Comparison of ENCODE assay signal across 10 cellular contexts in the genomic region with DNA sequence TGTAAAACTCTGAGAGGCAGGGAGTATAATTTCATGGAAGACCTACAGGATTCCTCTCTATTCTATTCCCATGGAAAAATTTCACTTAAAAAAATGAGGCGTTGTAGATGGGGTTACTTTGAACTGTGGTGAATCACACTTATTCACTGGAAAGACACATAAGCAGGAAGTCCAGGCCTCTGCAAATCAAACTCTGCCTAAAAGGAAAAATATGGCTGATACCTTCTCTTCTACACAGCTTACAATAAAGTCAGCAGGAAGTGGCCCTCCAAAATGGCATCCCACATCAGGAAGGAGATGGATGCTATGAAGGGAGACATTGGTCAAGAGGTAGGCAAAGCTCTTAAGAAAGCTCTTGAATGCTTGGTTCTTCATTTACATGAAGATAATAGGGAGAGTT.
A peak's percentile ranks its signal among the peaks of the same experiment; 100 is the strongest.
DNase-seq lines count a peak whose midpoint lies in the region; ATAC-seq and TF ChIP-seq lines count a peak whose summit lies in the region.
"Had no signal": no experiment of that assay in that cellular context is flagged by ENCODE, and none has a peak within 500 bp of the region (broad histone marks: within the 10 kb centered on the region; RNA-seq: fewer than 3 reads in every experiment).

No MANE protein-coding gene starts in this region.

- peaks cover 11% of the 10 kb centered on the region for H3K36me3 Mint-ChIP-seq in activated naive CD8-positive, alpha-beta T cell treated with anti-CD3 and anti-CD28 coated beads, Interleukin-2, amount 10 ng/mL, durations not matched to agents 7 days and 5 days

- H3K27me3 ChIP-seq in heart left ventricle (no peaks in the 10 kb centered on the region), uterus (no peaks in the 10 kb centered on the region), HAP-1 (ENCODE audit: low read depth) (no peaks in the 10 kb centered on the region)
- H3K27me3 ChIP-seq: BLaER1 had no signal

- peaks cover 78% of the 10 kb centered on the region for H3K4me1 Mint-ChIP-seq in activated naive CD8-positive, alpha-beta T cell treated with anti-CD3 and anti-CD28 coated beads, Interleukin-2, amount 10 ng/mL, durations not matched to agents 7 days and 5 days

- H3K9me3 ChIP-seq in heart left ventricle: no peaks in the 10 kb centered on the region
- no peaks in the 10 kb centered on the region for H3K9me3 ChIP-seq in uterus
- no peaks in the 10 kb centered on the region for H3K9me3 ChIP-seq in HAP-1
- H3K9me3 ChIP-seq: BLaER1 had no signal

- TF ChIP-seq POLR2A in heart left ventricle (IDR thresholded peaks at IDR 0.05) (no peak), uterus (IDR thresholded peaks at IDR 0.05) (peak in 1 of 2 donors; percentile 9)

- no peak for TF ChIP-seq CTCF in heart left ventricle (IDR thresholded peaks at IDR 0.05)
- TF ChIP-seq CTCF in uterus (IDR thresholded peaks at IDR 0.05): no peak

- no peaks in the 10 kb centered on the region for H3K27me3 Mint-ChIP-seq in activated naive CD8-positive, alpha-beta T cell treated with anti-CD3 and anti-CD28 coated beads, Interleukin-2, amount 10 ng/mL, durations not matched to agents 7 days and 5 days

- peak overlapping the region; percentile 79 for H3K27ac Mint-ChIP-seq in activated naive CD8-positive, alpha-beta T cell treated with anti-CD3 and anti-CD28 coated beads, Interleukin-2, amount 10 ng/mL, durations not matched to agents 7 days and 5 days

- DNase-seq in heart left ventricle (no peak), left ventricle myocardium superior (no peak), kidney glomerular epithelial cell (lab: John Stamatoyannopoulos, UW) (peak; percentile 20), uterus (no peak), DMS153 (lab: John Stamatoyannopoulos, UW) (no peak), HAP-1 (ENCODE audit: low spot score in 2 of 2) (no peak)
- DNase-seq in activated naive CD8-positive, alpha-beta T cell treated with anti-CD3 and anti-CD28 coated beads, Interleukin-2, amount 10 ng/mL, durations not matched to agents 7 days and 5 days: no peak

- WGBS in heart left ventricle, 4 donors: 33 to 70% (median 57%) methylated on average over 1 of the region's 1 CpG

- H3K9me3 Mint-ChIP-seq in activated naive CD8-positive, alpha-beta T cell treated with anti-CD3 and anti-CD28 coated beads, Interleukin-2, amount 10 ng/mL, durations not matched to agents 7 days and 5 days: no peaks in the 10 kb centered on the region

- ATAC-seq in heart left ventricle: peak in 3 of 4 donors; percentile 4 to 41 (median 30)
- ATAC-seq in left ventricle myocardium superior: no peak
- no peak for ATAC-seq in activated naive CD8-positive, alpha-beta T cell treated with anti-CD3 and anti-CD28 coated beads, Interleukin-2, amount 10 ng/mL, durations not matched to agents 7 days and 5 days (ENCODE audit: low read depth)
- ATAC-seq in GM19452 (IDR thresholded peaks at IDR 0.05; ENCODE audit: unreplicated experiment): no peak
- ATAC-seq: sciatic nerve had no signal

- peak overlapping the region in 1 of 12 donors; percentile 40 for H3K4me3 ChIP-seq in heart left ventricle
- no peak overlapping the region for H3K4me3 ChIP-seq in uterus
- H3K4me3 ChIP-seq in HAP-1: no peak overlapping the region
- H3K4me3 ChIP-seq: BLaER1 had no signal

- H3K36me3 ChIP-seq in heart left ventricle: no peaks in the 10 kb centered on the region
- H3K36me3 ChIP-seq in uterus: no peaks in the 10 kb centered on the region
- H3K36me3 ChIP-seq in HAP-1 (replicated peaks): no peaks in the 10 kb centered on the region

- H3K27ac ChIP-seq in heart left ventricle (peak overlapping the region in 7 of 12 donors; percentile 8 to 90 (median 21)), uterus (peak overlapping the region; percentile 21 to 65)
- H3K27ac ChIP-seq: BLaER1 had no signal

- intact Hi-C loops in heart left ventricle (cut with DNase I) (no loop called here), left ventricle myocardium superior (cut with micrococcal nuclease) (no loop called here), uterus (cut with DNase I; ENCODE audit: low total_unique reads) (no loop called here)

- peak overlapping the region; percentile 42 for H3K4me3 Mint-ChIP-seq in activated naive CD8-positive, alpha-beta T cell treated with anti-CD3 and anti-CD28 coated beads, Interleukin-2, amount 10 ng/mL, durations not matched to agents 7 days and 5 days

- H3K4me1 ChIP-seq in heart left ventricle: peaks cover 0 to 91% (median 69%) of the 10 kb centered on the region in 12 donors
- H3K4me1 ChIP-seq in uterus: peaks cover 0 to 4% of the 10 kb centered on the region in 2 donors
- no peaks in the 10 kb centered on the region for H3K4me1 ChIP-seq in HAP-1

- in situ Hi-C loops in HAP-1 (cut with MboI; ENCODE audit: low sequenced_read_pairs): no loop called here

- POLR2A ChIA-PET in activated naive CD8-positive, alpha-beta T cell treated with anti-CD3 and anti-CD28 coated beads, Interleukin-2, amount 10 ng/mL, durations not matched to agents 7 days and 5 days (lab: Charles Lee): interaction anchor here (0.8 kb wide), 1 partner anchor 46 kb away, joined by 3 read pairs; no protein-coding TSS in a partner anchor

Comparison
In these comparisons a context has a peak if more than half of its experiments do, and no peak if none do; other contexts are left out.
1. ATAC-seq: peak in heart left ventricle (3 of 4); none in left ventricle myocardium superior (single experiment), activated naive CD8-positive, alpha-beta T cell treated with anti-CD3 and anti-CD28 coated beads, Interleukin-2, amount 10 ng/mL, durations not matched to agents 7 days and 5 days (single experiment) and GM19452 (single experiment).